8 cellular contexts compared by ENCODE assay signal in genomic region chr6:27809939-27810767, GRCh38.
DNase-seq lines count a peak whose midpoint lies in the region; ATAC-seq, FAIRE-seq and TF ChIP-seq lines count a peak whose summit lies in the region.

No MANE protein-coding gene starts in this region.

- peak overlapping the region; percentile 54 for H3K4me3 ChIP-seq in GM12875 (ENCODE audit: low read depth, low read length)
- peak overlapping the region; percentile 71 for H3K4me3 ChIP-seq in K562
- H3K4me3 ChIP-seq in retinal pigment epithelial cell (ENCODE audit: low read length) = peak overlapping the region; percentile 76

- H3K79me2 ChIP-seq in K562 (ENCODE audit: control insufficient read depth, insufficient read depth, low read length) = peaks cover 75% of the 10 kb centered on the region

- DNase-seq in NCI-H146 treated with DMSO at 0.1 percent for 48 hours (lab: John Stamatoyannopoulos, UW; ENCODE audit: unreplicated experiment) = peak; percentile 94
- peak; percentile 83 for DNase-seq in T-helper 2 cell treated with Interferon-gamma antibody and Interleukin-4, amounts not matched to agents 5 μg/mL and 100 μg/mL, for 36 hours (ENCODE audit: low spot score)
- peak; percentile 70 to 96 (median 82) for DNase-seq in K562 (ENCODE audit: extremely low read depth in 1 of 4, low spot score in 3 of 4)
- DNase-seq in iPS DF 19.7 (ENCODE audit: low read depth, low spot score) = peak; percentile 90
- peak; percentile 94 for DNase-seq in retinal pigment epithelial cell (ENCODE audit: low read depth)

- H3K9ac ChIP-seq in K562 (ENCODE audit: insufficient read depth in 1 of 2, low read depth in 2 of 2, low read length in 2 of 2) = peak overlapping the region; percentile 87 to 99

- peak; percentile 10 to 35; a peak in 2 of 4 replicates for TF ChIP-seq RAD21 in K562 (CRISPR knock-in tag; conservative IDR thresholded peaks at IDR 0.05 in 1 of 2, IDR thresholded peaks at IDR 0.05 in 1 of 2)

- H3K27me3 ChIP-seq in K562 (ENCODE audit: control insufficient read depth in 2 of 2, insufficient read depth in 2 of 2, low read length in 2 of 2) = no peaks in the 10 kb centered on the region

- H3K4me2 ChIP-seq in K562 (ENCODE audit: insufficient read depth, low read length) = peak overlapping the region; percentile 95

- no peak overlapping the region for H2AFZ ChIP-seq in K562 (ENCODE audit: low read depth, low read length)

- POLR2A ChIA-PET in K562 (lab: Yijun Ruan, JAX) = interaction anchor here (0.5 to 9.3 kb wide), 37 partner anchors 11 to 1730 kb away, joined by 3 to 481 read pairs (median 4); a partner anchor contains a TSS

- ATAC-seq in HG02852 (IDR thresholded peaks at IDR 0.05; ENCODE audit: unreplicated experiment) = peak; percentile 32
- ATAC-seq in K562 = peak; percentile 60
- ATAC-seq in HG03457 (IDR thresholded peaks at IDR 0.05; ENCODE audit: unreplicated experiment) = no peak

- FAIRE-seq in K562 (lab: Jason Lieb, UNC) = peak; percentile 87

- H3K27me3 Mint-ChIP-seq in T-helper 2 cell treated with Interferon-gamma antibody and Interleukin-4, amounts not matched to agents 5 μg/mL and 100 μg/mL, for 36 hours (ENCODE audit: low read depth) = peaks cover 15% of the 10 kb centered on the region

- peaks cover 4 to 20% of the 10 kb centered on the region in 2 experiments; a peak in 4 of 5 replicates for H3K4me1 ChIP-seq in K562 (replicated peaks in 1 of 2; ENCODE audit: control insufficient read depth in 2 of 2, insufficient read depth in 2 of 2, low read length in 2 of 2)

- in situ Hi-C loops in K562 (cut with MboI) = loop anchor here (5.0 to 25.0 kb wide), 2 partner anchors 82 to 1598 kb away; a partner anchor contains a TSS

- peak overlapping the region; percentile 92 for H3K4me3 Mint-ChIP-seq in T-helper 2 cell treated with Interferon-gamma antibody and Interleukin-4, amounts not matched to agents 5 μg/mL and 100 μg/mL, for 36 hours

- peak overlapping the region; percentile 86 for H3K27ac ChIP-seq in K562 (ENCODE audit: extremely low read depth, low read depth, low read length)

- intact Hi-C loops in K562 (cut with micrococcal nuclease) = loop anchor here (1.0 to 5.0 kb wide), 3 partner anchors 21 to 527 kb away; partner anchors contain the start of gene ZSCAN31

- peaks cover 10% of the 10 kb centered on the region for H3K36me3 Mint-ChIP-seq in T-helper 2 cell treated with Interferon-gamma antibody and Interleukin-4, amounts not matched to agents 5 μg/mL and 100 μg/mL, for 36 hours (ENCODE audit: low read depth)

- peaks cover 10% of the 10 kb centered on the region for H4K20me1 ChIP-seq in K562 (replicated peaks; ENCODE audit: control insufficient read depth, insufficient read depth, low read length)

- 1% methylated on average over 51 of the region's 51 CpGs for WGBS in K562 (ENCODE audit: insufficient coverage, low coverage, missing lambda C conversion rate)

- H3K27ac Mint-ChIP-seq in T-helper 2 cell treated with Interferon-gamma antibody and Interleukin-4, amounts not matched to agents 5 μg/mL and 100 μg/mL, for 36 hours = peak overlapping the region; percentile 100

- no peak for TF ChIP-seq CTCF in GM12875 (IDR thresholded peaks at IDR 0.05; ENCODE audit: borderline replicate concordance, insufficient read depth, low read depth, low read length)
- peak in 2 of 3 experiments; percentile 25 to 36; a peak in 3 of 6 replicates for TF ChIP-seq CTCF in K562 (IDR thresholded peaks at IDR 0.05 in 2 of 3, conservative IDR thresholded peaks at IDR 0.05 in 1 of 3; ENCODE audit: insufficient read depth in 2 of 3, low read depth in 1 of 3, low read length in 3 of 3)
- TF ChIP-seq CTCF in retinal pigment epithelial cell (conservative IDR thresholded peaks at IDR 0.05; ENCODE audit: low read depth, low read length) = peak; percentile 19

- CTCF ChIA-PET in K562 (lab: Yijun Ruan, JAX; ENCODE audit: low intra/inter-chr PET ratio) = no interaction called here

- TF ChIP-seq POLR2A in K562 (conservative IDR thresholded peaks at IDR 0.05) = peak; percentile 100

- TF ChIP-seq EP300 in K562 (IDR thresholded peaks at IDR 0.05; ENCODE audit: low read length) = 0 out of 2 replicates have a peak, but pooled peaks have one; percentile 2

- no peaks in the 10 kb centered on the region for H3K9me1 ChIP-seq in K562 (ENCODE audit: control insufficient read depth, insufficient read depth, low read length)

- H3K9me3 Mint-ChIP-seq in T-helper 2 cell treated with Interferon-gamma antibody and Interleukin-4, amounts not matched to agents 5 μg/mL and 100 μg/mL, for 36 hours = no peaks in the 10 kb centered on the region

- peaks cover 4% of the 10 kb centered on the region for H3K9me3 ChIP-seq in K562 (replicated peaks; ENCODE audit: control insufficient read depth, insufficient read depth, low read depth, low read length)

- peaks cover 17% of the 10 kb centered on the region for H3K36me3 ChIP-seq in K562 (ENCODE audit: control insufficient read depth, insufficient read depth, low read length)

- no TSS peak for BruUV-seq in K562 (replicated peaks; lab: Mats Ljungman, UMichigan)

- H3K4me1 Mint-ChIP-seq in T-helper 2 cell treated with Interferon-gamma antibody and Interleukin-4, amounts not matched to agents 5 μg/mL and 100 μg/mL, for 36 hours (ENCODE audit: low read depth) = peaks cover 66% of the 10 kb centered on the region

TF ChIP-seq in K562, 482 proteins besides CTCF, POLR2A, EP300 and RAD21 (continues in another document):
- TF ChIP-seq SREBF2 (CRISPR knock-in tag; IDR thresholded peaks at IDR 0.05) (no peak), MNT (conservative IDR thresholded peaks at IDR 0.05) (peak; percentile 54 to 78), NFYB (IDR thresholded peaks at IDR 0.05; ENCODE audit: extremely low read depth, insufficient read length) (peak; percentile 53), ZFP30 (CRISPR knock-in tag; IDR thresholded peaks at IDR 0.05; ENCODE audit: borderline replicate concordance) (no peak), RNF2 (IDR thresholded peaks at IDR 0.05) (peak; percentile 84), HNRNPLL (IDR thresholded peaks at IDR 0.05; ENCODE audit: low read depth, low read length, poor library complexity, severe bottlenecking) (peak; percentile 94), DACH1 (IDR thresholded peaks at IDR 0.05; ENCODE audit: partially characterized antibody) (no peak), ZFP1 (CRISPR knock-in tag; IDR thresholded peaks at IDR 0.05) (no peak), ZNF609 (CRISPR knock-in tag; IDR thresholded peaks at IDR 0.05; ENCODE audit: borderline replicate concordance) (peak; percentile 91; the same call in 1 of the 2 replicates), PCBP2 (IDR thresholded peaks at IDR 0.05; ENCODE audit: low read depth, low read length, poor library complexity, severe bottlenecking) (no peak), POLR2AphosphoS2 (IDR thresholded peaks at IDR 0.05; ENCODE audit: low read length) (peak; percentile 94; the same call in 1 of the 2 replicates), SOX6 (IDR thresholded peaks at IDR 0.05) (peak; percentile 71), MAX (CRISPR knock-in tag; IDR thresholded peaks at IDR 0.05) (peak; percentile 62), KDM5B (IDR thresholded peaks at IDR 0.05; ENCODE audit: insufficient replicate concordance, low read depth, low read length) (peak; percentile 100)
